1 cellular context compared by ENCODE assay signal in genomic region chr13:98892077-98892476, GRCh38.
TF ChIP-seq lines count a peak whose summit lies in the region.

No MANE protein-coding gene starts in this region.

TF ChIP-seq in HepG2, 621 proteins besides CTCF, POLR2A, EP300 and RAD21 (continued from another document):
- TF ChIP-seq ZNF740 (CRISPR knock-in tag; IDR thresholded peaks at IDR 0.05): no peak
- no peak for TF ChIP-seq ZBTB43 (CRISPR knock-in tag; conservative IDR thresholded peaks at IDR 0.05)
- TF ChIP-seq HDAC6 (IDR thresholded peaks at IDR 0.05; ENCODE audit: low read depth, low read length): no peak
- no peak for TF ChIP-seq KDM5A (IDR thresholded peaks at IDR 0.05; ENCODE audit: borderline replicate concordance, low read length)
- TF ChIP-seq POGK (CRISPR knock-in tag; conservative IDR thresholded peaks at IDR 0.05): no peak
- TF ChIP-seq PRMT3 (CRISPR knock-in tag; IDR thresholded peaks at IDR 0.05; ENCODE audit: borderline replicate concordance, low read depth): no peak
- TF ChIP-seq KMT2B (CRISPR knock-in tag; IDR thresholded peaks at IDR 0.05): no peak
